Comparison of ENCODE assay signal across 22 cellular contexts in the genomic region with DNA sequence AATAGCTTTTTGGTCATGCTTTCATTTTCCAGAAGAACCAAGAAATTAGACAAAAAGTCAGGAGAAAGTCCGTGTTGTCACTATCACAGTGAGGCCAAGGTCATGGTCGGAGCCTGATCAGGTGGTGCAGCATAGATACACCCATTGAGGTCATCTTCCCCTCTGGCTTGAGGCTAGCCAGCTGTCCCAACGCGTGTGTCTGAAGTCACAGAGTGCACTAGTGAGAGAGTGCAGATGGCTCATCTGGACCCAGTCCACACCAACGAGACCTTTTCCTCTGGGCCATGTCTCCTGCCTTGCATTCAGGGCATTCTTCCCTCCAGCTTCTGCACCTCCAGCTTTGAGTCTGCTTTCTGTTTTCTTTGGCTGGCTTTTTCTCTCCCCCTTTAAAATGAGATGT.
DNase-seq lines count a peak whose midpoint lies in the region; ATAC-seq and TF ChIP-seq lines count a peak whose summit lies in the region.
"Had no signal": no experiment of that assay in that cellular context is flagged by ENCODE, and none has a peak within 500 bp of the region (broad histone marks: within the 10 kb centered on the region; RNA-seq: fewer than 3 reads in every experiment).

No MANE protein-coding gene starts in this region.

- H3K27me3 ChIP-seq in layer of hippocampus (ENCODE audit: control insufficient read depth, insufficient read depth, low read length) (no peaks in the 10 kb centered on the region), psoas muscle (ENCODE audit: insufficient read depth in 3 of 3, low read length in 2 of 3) (peaks cover 0 to 5% (median 2%) of the 10 kb centered on the region in 3 donors)
- H3K27me3 ChIP-seq: left lung, MG63, tibial artery had no signal

- DNase-seq in Ammon's horn (ENCODE audit: low spot score) (peak; percentile 75), psoas muscle (peak; percentile 44 to 60), KBM-7 (no peak)
- no peak for DNase-seq in naive thymus-derived CD8-positive, alpha-beta T cell
- no peak for DNase-seq in stimulated activated naive CD4-positive, alpha-beta T cell (lab: John Stamatoyannopoulos, UW)
- DNase-seq: 8988T; activated CD4-positive, alpha-beta T cell treated with anti-CD3 and anti-CD28 coated beads for 36 hours; activated naive CD4-positive, alpha-beta T cell treated with anti-CD3 and anti-CD28 coated beads, Interleukin-2, amount 10 ng/mL, durations not matched to agents 7 days and 5 days; left lung; MG63; naive B cell; NCI-H2081 treated with DMSO at 0.1 percent for 48 hours; NCI-H524 treated with DMSO at 0.1 percent for 48 hours; OCI-M1; retina; stimulated activated CD4-positive, alpha-beta T cell treated with anti-CD3 and anti-CD28 coated beads, Interleukin-2, amount 100 ng/mL, for 24 hours; T1000; tibial artery had no signal

- no peaks in the 10 kb centered on the region for H3K36me3 ChIP-seq in psoas muscle (ENCODE audit: insufficient read depth in 1 of 2, low read depth in 1 of 2)
- H3K36me3 ChIP-seq: left lung, MG63, tibial artery had no signal

- H3K27ac ChIP-seq in layer of hippocampus (ENCODE audit: low read depth, low read length) (peak overlapping the region; percentile 60), psoas muscle (no peak overlapping the region)
- H3K27ac ChIP-seq: C4-2B, left lung, tibial artery had no signal

- no peaks in the 10 kb centered on the region for H3K9me3 ChIP-seq in psoas muscle
- H3K9me3 ChIP-seq: left lung, MG63, tibial artery had no signal

- no peaks in the 10 kb centered on the region for H3K36me3 Mint-ChIP-seq in naive thymus-derived CD8-positive, alpha-beta T cell
- H3K36me3 Mint-ChIP-seq: activated naive CD4-positive, alpha-beta T cell treated with anti-CD3 and anti-CD28 coated beads, Interleukin-2, amount 10 ng/mL, durations not matched to agents 7 days and 5 days; naive B cell had no signal

- no peak overlapping the region for H3K4me3 ChIP-seq in psoas muscle
- H3K4me3 ChIP-seq: left lung, MG63, tibial artery had no signal

- peaks cover 0 to 9% (median 2%) of the 10 kb centered on the region in 5 donors for H3K27me3 Mint-ChIP-seq in naive thymus-derived CD8-positive, alpha-beta T cell
- H3K27me3 Mint-ChIP-seq: activated naive CD4-positive, alpha-beta T cell treated with anti-CD3 and anti-CD28 coated beads, Interleukin-2, amount 10 ng/mL, durations not matched to agents 7 days and 5 days had no signal

- POLR2A ChIA-PET in naive thymus-derived CD8-positive, alpha-beta T cell (lab: Charles Lee), result no interaction called here

- peaks cover 0 to 1% (median 0%) of the 10 kb centered on the region in 4 donors for H3K4me1 Mint-ChIP-seq in naive thymus-derived CD8-positive, alpha-beta T cell
- H3K4me1 Mint-ChIP-seq: activated CD4-positive, alpha-beta T cell treated with anti-CD3 and anti-CD28 coated beads for 36 hours; activated naive CD4-positive, alpha-beta T cell treated with anti-CD3 and anti-CD28 coated beads, Interleukin-2, amount 10 ng/mL, durations not matched to agents 7 days and 5 days; naive B cell had no signal

- ATAC-seq in esophagus mucosa (peak; percentile 8), psoas muscle (peak in 3 of 4 donors; percentile 36 to 48 (median 36)), GM18517 (IDR thresholded peaks at IDR 0.05; ENCODE audit: unreplicated experiment) (no peak)
- ATAC-seq in naive thymus-derived CD8-positive, alpha-beta T cell, result no peak
- ATAC-seq: activated CD4-positive, alpha-beta T cell treated with anti-CD3 and anti-CD28 coated beads for 36 hours; left lung had no signal

- intact Hi-C loops in psoas muscle (cut with DNase I), result no loop called here

- no peaks in the 10 kb centered on the region for H3K4me1 ChIP-seq in psoas muscle
- H3K4me1 ChIP-seq: left lung, tibial artery had no signal

- H3K9me3 Mint-ChIP-seq in naive thymus-derived CD8-positive, alpha-beta T cell, result peaks cover 0 to 4% (median 0%) of the 10 kb centered on the region in 9 donors
- H3K9me3 Mint-ChIP-seq: activated naive CD4-positive, alpha-beta T cell treated with anti-CD3 and anti-CD28 coated beads, Interleukin-2, amount 10 ng/mL, durations not matched to agents 7 days and 5 days had no signal

- no peak for TF ChIP-seq CTCF in psoas muscle (IDR thresholded peaks at IDR 0.05)

- no peak overlapping the region for H3K27ac Mint-ChIP-seq in naive thymus-derived CD8-positive, alpha-beta T cell
- H3K27ac Mint-ChIP-seq: activated CD4-positive, alpha-beta T cell treated with anti-CD3 and anti-CD28 coated beads for 36 hours; activated naive CD4-positive, alpha-beta T cell treated with anti-CD3 and anti-CD28 coated beads, Interleukin-2, amount 10 ng/mL, durations not matched to agents 7 days and 5 days; naive B cell had no signal

- in situ Hi-C loops in KBM-7 (cut with MboI; ENCODE audit: low pct_unique_long_range_greater_than_20kb, low sequenced_read_pairs), result no loop called here

- 20 to 25% (median 25%) methylated on average over 5 of the region's 5 CpGs for WGBS in psoas muscle, 3 donors

- no peak overlapping the region for H3K4me3 Mint-ChIP-seq in naive thymus-derived CD8-positive, alpha-beta T cell
- H3K4me3 Mint-ChIP-seq: activated CD4-positive, alpha-beta T cell treated with anti-CD3 and anti-CD28 coated beads for 36 hours; activated naive CD4-positive, alpha-beta T cell treated with anti-CD3 and anti-CD28 coated beads, Interleukin-2, amount 10 ng/mL, durations not matched to agents 7 days and 5 days; naive B cell had no signal

Comparison
In these comparisons a context has a peak if more than half of its experiments do, and no peak if none do; other contexts are left out.
1. DNase-seq: peak in Ammon's horn (single experiment) and psoas muscle (2 of 2); none in naive thymus-derived CD8-positive, alpha-beta T cell (0 of 10), KBM-7 (single experiment) and stimulated activated naive CD4-positive, alpha-beta T cell (0 of 6).
2. ATAC-seq: peak in esophagus mucosa (single experiment) and psoas muscle (3 of 4); none in naive thymus-derived CD8-positive, alpha-beta T cell (0 of 2) and GM18517 (single experiment).